In genomic region chrX:116238093-116238492, GRCh38 we compare ENCODE assay signal across 20 cellular contexts.
"Had no signal": no experiment of that assay in that cellular context is flagged by ENCODE, and none has a peak within 500 bp of the region (broad histone marks: within the 10 kb centered on the region; RNA-seq: fewer than 3 reads in every experiment).

No MANE protein-coding gene starts in this region.

- H3K4me1 ChIP-seq: colonic mucosa, gastrocnemius medialis had no signal

- H3K4me1 Mint-ChIP-seq: activated CD4-positive, alpha-beta T cell treated with anti-CD3 and anti-CD28 coated beads, Interleukin-2, amount 10 ng/mL, durations not matched to agents 7 days and 5 days; central memory CD8-positive, alpha-beta T cell; natural killer cell; stimulated activated naive CD8-positive, alpha-beta T cell treated with anti-CD3 and anti-CD28 coated beads, Interleukin-15, amount 100 ng/mL, for 72 hours had no signal

- H3K36me3 Mint-ChIP-seq: brain, natural killer cell, type B pancreatic cell had no signal

- ATAC-seq: activated CD4-positive, CD25-positive, alpha-beta regulatory T cell treated with anti-CD3 and anti-CD28 coated beads, Interleukin-2, amount 50 U/mL, for 24 hours; activated CD8-positive, alpha-beta T cell treated with anti-CD3 and anti-CD28 coated beads, Interleukin-2, amount 10 ng/mL, durations not matched to agents 7 days and 5 days; gastrocnemius medialis; natural killer cell; sciatic nerve; stimulated activated naive CD8-positive, alpha-beta T cell treated with anti-CD3 and anti-CD28 coated beads, Interleukin-15, amount 100 ng/mL, for 72 hours had no signal

- H3K27ac ChIP-seq: gastrocnemius medialis, ovary had no signal

- DNase-seq: activated CD4-positive, alpha-beta T cell treated with anti-CD3 and anti-CD28 coated beads, Interleukin-2, amount 10 ng/mL, durations not matched to agents 7 days and 5 days; activated CD8-positive, alpha-beta T cell treated with anti-CD3 and anti-CD28 coated beads, Interleukin-2, amount 10 ng/mL, durations not matched to agents 7 days and 5 days; activated naive CD4-positive, alpha-beta T cell treated with anti-CD3 and anti-CD28 coated beads for 36 hours; activated T-cell treated with anti-CD3 and anti-CD28 coated beads, Interleukin-2, amount 50 U/mL, for 24 hours; colonic mucosa; gastrocnemius medialis; head of caudate nucleus; mesenchymal stem cell; natural killer cell; ovary; stimulated activated CD4-positive, alpha-beta T cell treated with anti-CD3 and anti-CD28 coated beads, Interleukin-4, amount 100 ng/mL, for 1 hour; stimulated activated naive CD8-positive, alpha-beta T cell treated with anti-CD3 and anti-CD28 coated beads, Interleukin-15, amount 100 ng/mL, for 72 hours; T1000 had no signal

- H3K27me3 Mint-ChIP-seq: activated CD4-positive, alpha-beta T cell treated with anti-CD3 and anti-CD28 coated beads, Interleukin-2, amount 10 ng/mL, durations not matched to agents 7 days and 5 days; brain; central memory CD8-positive, alpha-beta T cell; stimulated activated naive CD8-positive, alpha-beta T cell treated with anti-CD3 and anti-CD28 coated beads, Interleukin-15, amount 100 ng/mL, for 72 hours; type B pancreatic cell had no signal

- H3K36me3 ChIP-seq: colonic mucosa, gastrocnemius medialis, ovary had no signal

- H3K27ac Mint-ChIP-seq: activated CD4-positive, alpha-beta T cell treated with anti-CD3 and anti-CD28 coated beads, Interleukin-2, amount 10 ng/mL, durations not matched to agents 7 days and 5 days; activated CD8-positive, alpha-beta T cell treated with anti-CD3 and anti-CD28 coated beads, Interleukin-2, amount 10 ng/mL, durations not matched to agents 7 days and 5 days; activated naive CD4-positive, alpha-beta T cell treated with anti-CD3 and anti-CD28 coated beads for 36 hours; activated T-cell treated with anti-CD3 and anti-CD28 coated beads, Interleukin-2, amount 50 U/mL, for 24 hours; activated T-helper 2 cell treated with anti-CD3 and anti-CD28 coated beads, Interferon-gamma antibody, Interleukin-2, Interleukin-4, amounts not matched to agents 10 μg/mL and 5 μg/mL and 100 μg/mL, durations not matched to agents 14 hours and 24 hours and 36 hours; brain; natural killer cell; stimulated activated naive CD8-positive, alpha-beta T cell treated with anti-CD3 and anti-CD28 coated beads, Interleukin-15, amount 100 ng/mL, for 72 hours; type B pancreatic cell had no signal

- H3K9me3 Mint-ChIP-seq: activated CD4-positive, alpha-beta T cell treated with anti-CD3 and anti-CD28 coated beads, Interleukin-2, amount 10 ng/mL, durations not matched to agents 7 days and 5 days; activated naive CD4-positive, alpha-beta T cell treated with anti-CD3 and anti-CD28 coated beads for 36 hours; activated T-cell treated with anti-CD3 and anti-CD28 coated beads, Interleukin-2, amount 50 U/mL, for 24 hours; activated T-helper 2 cell treated with anti-CD3 and anti-CD28 coated beads, Interferon-gamma antibody, Interleukin-2, Interleukin-4, amounts not matched to agents 10 μg/mL and 5 μg/mL and 100 μg/mL, durations not matched to agents 14 hours and 24 hours and 36 hours; brain; central memory CD8-positive, alpha-beta T cell; stimulated activated naive CD8-positive, alpha-beta T cell treated with anti-CD3 and anti-CD28 coated beads, Interleukin-15, amount 100 ng/mL, for 72 hours; type B pancreatic cell had no signal

- H3K27me3 ChIP-seq: colonic mucosa, gastrocnemius medialis, ovary had no signal

- H3K9me3 ChIP-seq: colonic mucosa, gastrocnemius medialis, ovary had no signal

- H3K4me3 ChIP-seq: colonic mucosa, gastrocnemius medialis, ovary, smooth muscle cell had no signal

- H3K4me3 Mint-ChIP-seq: activated CD4-positive, alpha-beta T cell treated with anti-CD3 and anti-CD28 coated beads, Interleukin-2, amount 10 ng/mL, durations not matched to agents 7 days and 5 days; activated CD8-positive, alpha-beta T cell treated with anti-CD3 and anti-CD28 coated beads, Interleukin-2, amount 10 ng/mL, durations not matched to agents 7 days and 5 days; activated naive CD4-positive, alpha-beta T cell treated with anti-CD3 and anti-CD28 coated beads for 36 hours; activated T-cell treated with anti-CD3 and anti-CD28 coated beads, Interleukin-2, amount 50 U/mL, for 24 hours; brain; central memory CD8-positive, alpha-beta T cell; natural killer cell; stimulated activated naive CD8-positive, alpha-beta T cell treated with anti-CD3 and anti-CD28 coated beads, Interleukin-15, amount 100 ng/mL, for 72 hours; type B pancreatic cell had no signal
